ENCODE assay signal across 38 cellular contexts in genomic region chr9:113678119-113678861, GRCh38.
"Had no signal": no experiment of that assay in that cellular context is flagged by ENCODE, and none has a peak within 500 bp of the region (broad histone marks: within the 10 kb centered on the region; RNA-seq: fewer than 3 reads in every experiment).

No MANE protein-coding gene starts in this region.

- H3K27ac Mint-ChIP-seq: activated B cell treated with CpG ODN at 0.5 μM for 24 hours; activated CD4-positive, alpha-beta memory T cell treated with anti-CD3 and anti-CD28 coated beads, Interleukin-2, amount 10 ng/mL, durations not matched to agents 7 days and 5 days; activated CD8-positive, alpha-beta memory T cell treated with anti-CD3 and anti-CD28 coated beads, Interleukin-2, amount 10 ng/mL, durations not matched to agents 7 days and 5 days; activated naive CD4-positive, alpha-beta T cell treated with anti-CD3 and anti-CD28 coated beads, Interleukin-2, amount 50 U/mL, for 24 hours; activated naive CD8-positive, alpha-beta T cell treated with anti-CD3 and anti-CD28 coated beads, Interleukin-2, amount 10 ng/mL, durations not matched to agents 7 days and 5 days; activated T-cell treated with anti-CD3 and anti-CD28 coated beads, Interleukin-2, amount 50 U/mL, for 72 hours; activated T-helper 17 cell treated with anti-CD3 and anti-CD28 coated beads, Interleukin-2, amount 50 U/mL, for 72 hours had no signal

- H2AFZ ChIP-seq: PC-9 had no signal

- H3K4me1 Mint-ChIP-seq: activated CD8-positive, alpha-beta memory T cell treated with anti-CD3 and anti-CD28 coated beads, Interleukin-2, amount 10 ng/mL, durations not matched to agents 7 days and 5 days; activated naive CD4-positive, alpha-beta T cell treated with anti-CD3 and anti-CD28 coated beads, Interleukin-2, amount 50 U/mL, for 24 hours; activated T-helper 17 cell treated with anti-CD3 and anti-CD28 coated beads, Interleukin-2, amount 50 U/mL, for 72 hours had no signal

- H3K4me1 ChIP-seq: breast epithelium had no signal

- H3K9me3 Mint-ChIP-seq: activated B cell treated with CpG ODN at 0.5 μM for 24 hours; activated CD4-positive, alpha-beta memory T cell treated with anti-CD3 and anti-CD28 coated beads, Interleukin-2, amount 10 ng/mL, durations not matched to agents 7 days and 5 days; activated naive CD4-positive, alpha-beta T cell treated with anti-CD3 and anti-CD28 coated beads, Interleukin-2, amount 50 U/mL, for 24 hours; activated naive CD8-positive, alpha-beta T cell treated with anti-CD3 and anti-CD28 coated beads, Interleukin-2, amount 10 ng/mL, durations not matched to agents 7 days and 5 days; activated T-cell treated with anti-CD3 and anti-CD28 coated beads, Interleukin-2, amount 50 U/mL, for 72 hours; activated T-helper 17 cell treated with anti-CD3 and anti-CD28 coated beads, Interleukin-2, amount 50 U/mL, for 72 hours had no signal

- H3K27ac ChIP-seq: ascending aorta, breast epithelium, PC-9, RWPE1, VCaP had no signal

- H3K36me3 ChIP-seq: ascending aorta, breast epithelium had no signal

- H3K9me3 ChIP-seq: ascending aorta, breast epithelium had no signal

- H3K36me3 Mint-ChIP-seq: activated CD8-positive, alpha-beta memory T cell treated with anti-CD3 and anti-CD28 coated beads, Interleukin-2, amount 10 ng/mL, durations not matched to agents 7 days and 5 days; activated naive CD4-positive, alpha-beta T cell treated with anti-CD3 and anti-CD28 coated beads, Interleukin-2, amount 50 U/mL, for 24 hours; activated naive CD8-positive, alpha-beta T cell treated with anti-CD3 and anti-CD28 coated beads, Interleukin-2, amount 10 ng/mL, durations not matched to agents 7 days and 5 days had no signal

- H3K4me2 ChIP-seq: PC-9 had no signal

- H3K4me3 Mint-ChIP-seq: activated B cell treated with CpG ODN at 0.5 μM for 24 hours; activated CD4-positive, alpha-beta memory T cell treated with anti-CD3 and anti-CD28 coated beads, Interleukin-2, amount 10 ng/mL, durations not matched to agents 7 days and 5 days; activated CD8-positive, alpha-beta memory T cell treated with anti-CD3 and anti-CD28 coated beads, Interleukin-2, amount 10 ng/mL, durations not matched to agents 7 days and 5 days; activated naive CD4-positive, alpha-beta T cell treated with anti-CD3 and anti-CD28 coated beads, Interleukin-2, amount 50 U/mL, for 24 hours; activated naive CD8-positive, alpha-beta T cell treated with anti-CD3 and anti-CD28 coated beads, Interleukin-2, amount 10 ng/mL, durations not matched to agents 7 days and 5 days; activated T-cell treated with anti-CD3 and anti-CD28 coated beads, Interleukin-2, amount 50 U/mL, for 72 hours; activated T-helper 17 cell treated with anti-CD3 and anti-CD28 coated beads, Interleukin-2, amount 50 U/mL, for 72 hours had no signal

- H3K27me3 ChIP-seq: ascending aorta, breast epithelium had no signal

- ATAC-seq: activated CD8-positive, alpha-beta memory T cell treated with anti-CD3 and anti-CD28 coated beads, Interleukin-2, amount 10 ng/mL, durations not matched to agents 7 days and 5 days; activated T-cell treated with anti-CD3 and anti-CD28 coated beads, Interleukin-2, amount 50 U/mL, for 72 hours; activated T-helper 17 cell treated with anti-CD3 and anti-CD28 coated beads, Interleukin-2, amount 50 U/mL, for 72 hours; Right ventricle myocardium inferior; SK-N-SH treated with all-trans-retinoic acid at 6 μM for 48 hours had no signal

- H3K4me3 ChIP-seq: ascending aorta, breast epithelium, PC-9 had no signal

- DNase-seq: activated B cell treated with CpG ODN at 0.5 μM for 24 hours; activated CD4-positive, alpha-beta memory T cell treated with anti-CD3 and anti-CD28 coated beads, Interleukin-2, amount 10 ng/mL, durations not matched to agents 7 days and 5 days; activated CD4-positive, alpha-beta T cell treated with anti-CD3 and anti-CD28 coated beads for 4 hours; activated CD4-positive, CD25-positive, alpha-beta regulatory T cell treated with anti-CD3 and anti-CD28 coated beads, Interleukin-2, amount 50 U/mL, for 72 hours; activated CD8-positive, alpha-beta memory T cell treated with anti-CD3 and anti-CD28 coated beads for 24 hours; activated CD8-positive, alpha-beta memory T cell treated with anti-CD3 and anti-CD28 coated beads, Interleukin-2, amount 10 ng/mL, durations not matched to agents 7 days and 5 days; activated CD8-positive, alpha-beta memory T cell treated with anti-CD3 and anti-CD28 coated beads, Interleukin-2, amount 50 U/mL, for 48 hours; activated gamma-delta T cell; activated naive CD4-positive, alpha-beta T cell treated with Interleukin-2 at 50 U/mL for 16 hours; activated naive CD8-positive, alpha-beta T cell treated with anti-CD3 and anti-CD28 coated beads, Interleukin-2, amount 10 ng/mL, durations not matched to agents 7 days and 5 days; activated T-cell treated with anti-CD3 and anti-CD28 coated beads, Interleukin-2, amount 50 U/mL, for 72 hours; amygdala; caudate nucleus; cerebellar nuclear complex; NCI-H1092 treated with DMSO at 0.1 percent for 48 hours; NCI-H1417; NCI-H146; NCI-H187; NCI-H2029 treated with DMSO at 0.1 percent for 48 hours; NCI-H2107; NCI-H2171; NCI-H510A; NCI-H526; NCI-H748 treated with DMSO at 0.1 percent for 48 hours; NK-92 treated with Interleukin-12 subunit alpha and Interleukin-12 subunit beta, amount 100 ng/mL, for 24 hours; PC-9; SIG-M5; T-helper 1 cell; T-helper 2 cell; T-helper 9 cell had no signal
